In the genomic region with DNA sequence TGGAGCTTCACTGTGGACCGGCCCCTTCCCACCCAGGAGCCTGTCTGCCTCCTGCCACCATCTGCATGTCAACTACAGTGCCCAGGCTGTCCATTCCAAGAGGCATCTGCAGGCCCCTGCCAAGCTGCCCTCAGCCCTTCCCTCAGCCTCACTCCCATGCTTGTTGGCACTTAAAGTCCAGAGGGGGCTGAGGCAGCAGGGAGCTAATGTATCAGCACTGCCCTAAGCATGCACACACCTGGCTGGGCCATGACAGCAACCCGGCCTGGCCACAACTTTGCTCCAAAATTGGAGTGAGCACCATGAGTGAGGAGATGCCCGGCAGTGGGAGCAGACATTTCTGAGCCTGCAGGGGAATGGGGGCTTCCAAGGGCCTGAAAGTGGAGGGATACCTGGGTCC, we compare ENCODE assay signal across 37 cellular contexts.
DNase-seq lines count a peak whose midpoint lies in the region; ATAC-seq, FAIRE-seq and TF ChIP-seq lines count a peak whose summit lies in the region.
"Had no signal": no experiment of that assay in that cellular context is flagged by ENCODE, and none has a peak within 500 bp of the region (broad histone marks: within the 10 kb centered on the region; RNA-seq: fewer than 3 reads in every experiment).

No MANE protein-coding gene starts in this region.

- no peak overlapping the region for H3K18ac ChIP-seq in neuronal stem cell (ENCODE audit: low read length)

- H4K8ac ChIP-seq in neuronal stem cell (ENCODE audit: low read depth, low read length) = no peak overlapping the region

- FAIRE-seq in kidney (lab: Jason Lieb, UNC) (no peak), urothelium cell line (lab: Jason Lieb, UNC) (peak; percentile 70)
- FAIRE-seq: A204.1, A549, D721Med had no signal

- H2BK120ac ChIP-seq in neuronal stem cell (ENCODE audit: low read depth, low read length) = no peak overlapping the region

- H3K4me3 Mint-ChIP-seq in chondrocyte (ENCODE audit: unreplicated experiment) = no peak overlapping the region
- H3K4me3 Mint-ChIP-seq: B cell; CD14-positive monocyte; CD4-positive, alpha-beta memory T cell; CD4-positive, alpha-beta T cell; CD4-positive, CD25-positive, alpha-beta regulatory T cell; CD8-positive, alpha-beta memory T cell; CD8-positive, alpha-beta T cell had no signal

- TF ChIP-seq CTCF in chondrocyte (IDR thresholded peaks at IDR 0.05) (no peak), kidney (IDR thresholded peaks at IDR 0.05; ENCODE audit: borderline replicate concordance, extremely low read depth, insufficient read depth) (no peak)

- no peaks in the 10 kb centered on the region for H3K79me1 ChIP-seq in neuronal stem cell (ENCODE audit: low read depth, low read length)

- no peak overlapping the region for H3K23ac ChIP-seq in neuronal stem cell (ENCODE audit: low read depth, low read length, poor library complexity)

- ATAC-seq in GM18520 (IDR thresholded peaks at IDR 0.05; ENCODE audit: unreplicated experiment) = no peak
- ATAC-seq: A549; CD8-positive, alpha-beta T cell had no signal

- H3K36me3 ChIP-seq in kidney (ENCODE audit: control insufficient read depth in 1 of 2, insufficient read depth in 2 of 2, low read length in 2 of 2) (no peaks in the 10 kb centered on the region), neuronal stem cell (replicated peaks in 1 of 2; ENCODE audit: control insufficient read depth in 2 of 2, insufficient read depth in 2 of 2, low read length in 2 of 2) (no peaks in the 10 kb centered on the region)
- H3K36me3 ChIP-seq: BE2C; BLaER1; BLaER1 treated with 17β-estradiol and CSF1 and Interleukin-3, amounts not matched to agents 10 nM and 100 nM had no signal

- H2AFZ ChIP-seq in neuronal stem cell (ENCODE audit: low read length) = no peak overlapping the region

- H2BK12ac ChIP-seq in neuronal stem cell (ENCODE audit: low read length) = no peak overlapping the region

- H3K27ac Mint-ChIP-seq in chondrocyte (ENCODE audit: unreplicated experiment) = no peak overlapping the region
- H3K27ac Mint-ChIP-seq: B cell; CD4-positive, alpha-beta memory T cell; CD4-positive, alpha-beta T cell; CD4-positive, CD25-positive, alpha-beta regulatory T cell; CD8-positive, alpha-beta memory T cell; CD8-positive, alpha-beta T cell had no signal

- H3K9me3 ChIP-seq in kidney (ENCODE audit: control insufficient read depth in 1 of 2, low read length in 2 of 2) = no peaks in the 10 kb centered on the region
- H3K9me3 ChIP-seq in neuronal stem cell (replicated peaks in 1 of 2; ENCODE audit: control insufficient read depth in 2 of 2, insufficient read depth in 1 of 2, low read depth in 1 of 2, low read length in 2 of 2) = peaks cover 0 to 2% of the 10 kb centered on the region in 2 donors
- H3K9me3 ChIP-seq: BE2C, Caco-2 had no signal

- H3K36me3 Mint-ChIP-seq in chondrocyte (ENCODE audit: low read depth) = no peaks in the 10 kb centered on the region
- H3K36me3 Mint-ChIP-seq: CD14-positive monocyte; CD4-positive, alpha-beta memory T cell; CD4-positive, CD25-positive, alpha-beta regulatory T cell; CD8-positive, alpha-beta memory T cell; CD8-positive, alpha-beta T cell had no signal

- no peak overlapping the region for H2BK5ac ChIP-seq in neuronal stem cell (ENCODE audit: low read length)

- no peak overlapping the region for H2AK5ac ChIP-seq in neuronal stem cell (ENCODE audit: low read depth, low read length)

- no CpG with 5 or more reads among the region's 3 CpGs for WGBS in neuronal stem cell (ENCODE audit: extremely low coverage in 2 of 2, insufficient read length in 2 of 2, insufficient replicate concordance in 1 of 2), 2 donors

- H3K14ac ChIP-seq in neuronal stem cell (ENCODE audit: low read length) = peak overlapping the region; percentile 49

- H3K4me1 ChIP-seq in kidney (ENCODE audit: control insufficient read depth in 1 of 2, insufficient read depth in 1 of 2, low read depth in 1 of 2, low read length in 2 of 2) (no peaks in the 10 kb centered on the region), neuronal stem cell (ENCODE audit: control insufficient read depth in 2 of 2, insufficient read depth in 1 of 2, low read depth in 1 of 2, low read length in 2 of 2) (no peaks in the 10 kb centered on the region)
- H3K4me1 ChIP-seq: A549; BE2C; BLaER1; BLaER1 treated with 17β-estradiol and CSF1 and Interleukin-3, amounts not matched to agents 10 nM and 100 nM; Caco-2 had no signal

- no peak overlapping the region for H3K4me3 ChIP-seq in kidney (ENCODE audit: low read length in 2 of 2)
- H3K4me3 ChIP-seq in neuronal stem cell (ENCODE audit: low read length in 2 of 2) = no peak overlapping the region
- H3K4me3 ChIP-seq: A549; BLaER1; BLaER1 treated with 17β-estradiol and CSF1 and Interleukin-3, amounts not matched to agents 10 nM and 100 nM had no signal

- intact Hi-C loops in kidney (cut with DNase I) = no loop called here

- H3K27ac ChIP-seq in kidney (ENCODE audit: low read depth in 2 of 2, low read length in 2 of 2) (no peak overlapping the region), neuronal stem cell (replicated peaks; ENCODE audit: low read length) (no peak overlapping the region)
- H3K27ac ChIP-seq: 22Rv1; A549; BLaER1; BLaER1 treated with 17β-estradiol and CSF1 and Interleukin-3, amounts not matched to agents 10 nM and 100 nM; C4-2B had no signal

- H3K9ac ChIP-seq in kidney (ENCODE audit: low read length in 2 of 2) = no peak overlapping the region
- no peak overlapping the region for H3K9ac ChIP-seq in neuronal stem cell (ENCODE audit: low read depth, low read length, poor library complexity)
- H3K9ac ChIP-seq: BLaER1; BLaER1 treated with 17β-estradiol and CSF1 and Interleukin-3, amounts not matched to agents 10 nM and 100 nM had no signal

- peaks cover 9% of the 10 kb centered on the region for H3K9me3 Mint-ChIP-seq in chondrocyte (ENCODE audit: low read depth)

- H4K91ac ChIP-seq in neuronal stem cell (ENCODE audit: low read depth, low read length, poor library complexity) = no peak overlapping the region

- H3K4me2 ChIP-seq in neuronal stem cell (ENCODE audit: insufficient read depth, low read length, poor library complexity, severe bottlenecking) = no peak overlapping the region
- H3K4me2 ChIP-seq: A549; BLaER1; BLaER1 treated with 17β-estradiol and CSF1 and Interleukin-3, amounts not matched to agents 10 nM and 100 nM had no signal

- no peaks in the 10 kb centered on the region for H3K27me3 Mint-ChIP-seq in chondrocyte (ENCODE audit: low read depth)
- H3K27me3 Mint-ChIP-seq: B cell; CD4-positive, alpha-beta memory T cell; CD4-positive, alpha-beta T cell; CD4-positive, CD25-positive, alpha-beta regulatory T cell; CD8-positive, alpha-beta memory T cell had no signal

- H2BK15ac ChIP-seq in neuronal stem cell (ENCODE audit: low read length) = no peak overlapping the region

- no peak overlapping the region for H3K4ac ChIP-seq in neuronal stem cell (ENCODE audit: low read length)

- H3K4me1 Mint-ChIP-seq in chondrocyte (ENCODE audit: low read depth) = no peaks in the 10 kb centered on the region
- H3K4me1 Mint-ChIP-seq: B cell; CD14-positive monocyte; CD4-positive, alpha-beta memory T cell; CD4-positive, CD25-positive, alpha-beta regulatory T cell; CD8-positive, alpha-beta memory T cell had no signal

- no peaks in the 10 kb centered on the region for H3K27me3 ChIP-seq in neuronal stem cell (ENCODE audit: control insufficient read depth in 3 of 3, insufficient read depth in 3 of 3, low read depth in 1 of 3, low read length in 3 of 3)
- H3K27me3 ChIP-seq: BE2C; BLaER1; BLaER1 treated with 17β-estradiol and CSF1 and Interleukin-3, amounts not matched to agents 10 nM and 100 nM had no signal

- DNase-seq in chondrocyte (ENCODE audit: low spot score) = peak; percentile 58
- peak; percentile 57 for DNase-seq in kidney
- no peak for DNase-seq in neuronal stem cell (ENCODE audit: low spot score)
- DNase-seq in urothelium cell line (ENCODE audit: low spot score) = no peak
- no peak for DNase-seq in mucosa of gallbladder (ENCODE audit: low spot score)
- no peak for DNase-seq in pons (ENCODE audit: low spot score)
- DNase-seq in AG08396 (ENCODE audit: low spot score) = no peak
- DNase-seq: 8988T; ACHN; AML-193; BE2C; C1 segment of cervical spinal cord; Caco-2; Calu3; CD4-positive, alpha-beta memory T cell; CD4-positive, alpha-beta T cell; CD4-positive, CD25-positive, alpha-beta regulatory T cell; CD8-positive, alpha-beta memory T cell; CD8-positive, alpha-beta T cell; COR-L47; DMS 273 treated with DMSO at 0.1 percent for 48 hours; DMS153; DMS53; DMS79; DMS79 treated with DMSO at 0.1 percent for 48 hours; DND-41; EL had no signal

Comparison
In these comparisons a context has a peak if more than half of its experiments do, and no peak if none do; other contexts are left out.
1. DNase-seq: peak in chondrocyte (single experiment) and kidney (single experiment); none in neuronal stem cell (single experiment), urothelium cell line (single experiment), mucosa of gallbladder (single experiment), pons (single experiment) and AG08396 (single experiment).